Comparison of ENCODE assay signal across 31 cellular contexts in the genomic region with DNA sequence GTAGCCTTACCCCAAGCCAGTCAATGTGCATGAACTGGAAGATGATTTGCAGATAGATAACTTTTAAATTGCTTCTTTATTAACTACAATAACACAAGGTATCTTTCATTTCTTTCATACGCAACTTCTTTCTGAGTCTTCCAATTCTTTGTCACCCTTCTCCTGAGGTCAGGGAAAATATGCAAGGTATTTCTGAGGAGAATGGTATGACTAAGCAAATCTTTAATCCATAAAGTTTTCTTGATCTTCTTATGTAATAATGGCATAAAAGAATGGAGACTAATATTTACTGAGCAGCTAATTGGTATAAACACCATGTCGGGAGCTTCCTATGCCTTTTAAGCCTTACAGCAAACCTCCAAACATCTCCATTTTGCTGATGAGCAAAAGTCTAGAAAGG.
DNase-seq lines count a peak whose midpoint lies in the region; ATAC-seq, FAIRE-seq and TF ChIP-seq lines count a peak whose summit lies in the region.
"Had no signal": no experiment of that assay in that cellular context is flagged by ENCODE, and none has a peak within 500 bp of the region (broad histone marks: within the 10 kb centered on the region; RNA-seq: fewer than 3 reads in every experiment).

No MANE protein-coding gene starts in this region.

- H3K4me3 ChIP-seq in SK-N-SH (ENCODE audit: low read depth in 2 of 2, low read length in 1 of 2) = no peak overlapping the region
- H3K4me3 ChIP-seq in K562 = no peak overlapping the region
- no peak overlapping the region for H3K4me3 ChIP-seq in upper lobe of right lung
- H3K4me3 ChIP-seq: colonic mucosa, heart left ventricle, upper lobe of left lung had no signal

- TF ChIP-seq EP300 in SK-N-SH (IDR thresholded peaks at IDR 0.05; ENCODE audit: borderline replicate concordance in 1 of 2, low read depth in 1 of 2, low read length in 1 of 2) (no peak), K562 (IDR thresholded peaks at IDR 0.05; ENCODE audit: low read length) (no peak)

- H3K9me2 ChIP-seq in SK-N-SH = no peaks in the 10 kb centered on the region

- no peaks in the 10 kb centered on the region for H3K36me3 Mint-ChIP-seq in activated CD8-positive, alpha-beta memory T cell treated with anti-CD3 and anti-CD28 coated beads, Interleukin-2, amount 10 ng/mL, durations not matched to agents 7 days and 5 days
- H3K36me3 Mint-ChIP-seq: CD14-positive monocyte; naive thymus-derived CD8-positive, alpha-beta T cell; stimulated activated memory B cell treated with anti-CD40 and anti-IgM and Interleukin-4, amounts not matched to agents 10 μg/mL and 1 μg/mL and 100 μg/mL, for 72 hours had no signal

- H3K27me3 Mint-ChIP-seq in activated CD8-positive, alpha-beta memory T cell treated with anti-CD3 and anti-CD28 coated beads, Interleukin-2, amount 10 ng/mL, durations not matched to agents 7 days and 5 days = no peaks in the 10 kb centered on the region
- H3K27me3 Mint-ChIP-seq: activated CD4-positive, alpha-beta T cell treated with anti-CD3 and anti-CD28 coated beads for 36 hours; effector memory CD8-positive, alpha-beta T cell; progenitor cell of endocrine pancreas; stimulated activated memory B cell treated with anti-CD40 and anti-IgM and Interleukin-4, amounts not matched to agents 10 μg/mL and 1 μg/mL and 100 μg/mL, for 72 hours had no signal

- DNase-seq in SK-N-SH = no peak
- no peak for DNase-seq in K562 (ENCODE audit: extremely low read depth in 1 of 4, low spot score in 3 of 4)
- peak; percentile 5 for DNase-seq in glomerular visceral epithelial cell (ENCODE audit: extremely low spot score)
- peak; percentile 40 for DNase-seq in urothelium cell line (ENCODE audit: low spot score)
- no peak for DNase-seq in stimulated activated CD4-positive, alpha-beta T cell treated with anti-CD3 and anti-CD28 coated beads, Interleukin-2, amount 100 ng/mL, for 24 hours
- DNase-seq in activated CD8-positive, alpha-beta memory T cell treated with anti-CD3 and anti-CD28 coated beads, Interleukin-2, amount 10 ng/mL, durations not matched to agents 7 days and 5 days = no peak
- DNase-seq in upper lobe of right lung = no peak
- DNase-seq: activated CD4-positive, alpha-beta T cell treated with anti-CD3 and anti-CD28 coated beads for 36 hours; activated CD8-positive, alpha-beta T cell treated with anti-CD3 and anti-CD28 coated beads for 36 hours; activated naive CD4-positive, alpha-beta T cell treated with anti-CD3 and anti-CD28 coated beads, Interleukin-2, amount 50 U/mL, for 16 hours; Caco-2; colonic mucosa; effector memory CD8-positive, alpha-beta T cell; foreskin fibroblast; heart left ventricle; naive thymus-derived CD8-positive, alpha-beta T cell; NCI-H1092; NCI-H1694 treated with DMSO at 0.1 percent for 48 hours; NCI-H446 treated with DMSO at 0.1 percent for 48 hours; NCI-H774; nucleus accumbens; upper lobe of left lung had no signal

- CTCF ChIA-PET in SK-N-SH (lab: Yijun Ruan, JAX) = no interaction called here
- CTCF ChIA-PET in K562 (lab: Yijun Ruan, JAX; ENCODE audit: low intra/inter-chr PET ratio) = no interaction called here
- CTCF ChIA-PET in activated CD8-positive, alpha-beta memory T cell treated with anti-CD3 and anti-CD28 coated beads, Interleukin-2, amount 10 ng/mL, durations not matched to agents 7 days and 5 days (lab: Charles Lee) = no interaction called here

- no peak overlapping the region for H3K9ac ChIP-seq in SK-N-SH
- H3K9ac ChIP-seq in K562 (ENCODE audit: insufficient read depth in 1 of 2, low read depth in 2 of 2, low read length in 2 of 2) = no peak overlapping the region

- no TSS peak for BruUV-seq in K562 (replicated peaks; lab: Mats Ljungman, UMichigan)

- no peak for TF ChIP-seq POLR2A in K562 (conservative IDR thresholded peaks at IDR 0.05)

- H3K4me1 ChIP-seq in SK-N-SH (ENCODE audit: control insufficient read depth in 1 of 2, insufficient read depth in 2 of 2, low read depth in 1 of 2, low read length in 1 of 2) (no peaks in the 10 kb centered on the region; a peak in 1 of 4 replicates), K562 (replicated peaks in 1 of 2; ENCODE audit: control insufficient read depth in 2 of 2, insufficient read depth in 2 of 2, low read length in 2 of 2) (no peaks in the 10 kb centered on the region), upper lobe of right lung (no peaks in the 10 kb centered on the region)
- H3K4me1 ChIP-seq: colonic mucosa, heart left ventricle, upper lobe of left lung had no signal

- no peak for ATAC-seq in SK-N-SH treated with all-trans-retinoic acid at 6 μM for 48 hours
- ATAC-seq in K562 = no peak
- ATAC-seq in activated CD8-positive, alpha-beta memory T cell treated with anti-CD3 and anti-CD28 coated beads, Interleukin-2, amount 10 ng/mL, durations not matched to agents 7 days and 5 days = no peak
- no peak for ATAC-seq in upper lobe of right lung
- ATAC-seq: activated CD4-positive, alpha-beta T cell treated with anti-CD3 and anti-CD28 coated beads for 36 hours; activated CD8-positive, alpha-beta T cell treated with anti-CD3 and anti-CD28 coated beads for 36 hours; effector memory CD8-positive, alpha-beta T cell; heart left ventricle; naive thymus-derived CD8-positive, alpha-beta T cell; stimulated activated memory B cell treated with anti-CD40 and anti-IgM and Interleukin-4, amounts not matched to agents 10 μg/mL and 1 μg/mL and 100 μg/mL, for 72 hours had no signal

- in situ Hi-C loops in K562 (cut with MboI) = no loop called here

- H3F3A ChIP-seq in SK-N-SH (replicated peaks; ENCODE audit: insufficient read depth) = no peaks in the 10 kb centered on the region

- H3K79me2 ChIP-seq in SK-N-SH (ENCODE audit: insufficient read depth) (no peaks in the 10 kb centered on the region), K562 (ENCODE audit: control insufficient read depth, insufficient read depth, low read length) (no peaks in the 10 kb centered on the region)

- POLR2A ChIA-PET in SK-N-SH (lab: Yijun Ruan, JAX) (no interaction called here), K562 (lab: Yijun Ruan, JAX) (no interaction called here)

- TF ChIP-seq CTCF in SK-N-SH (IDR thresholded peaks at IDR 0.05) = no peak
- TF ChIP-seq CTCF in K562 (IDR thresholded peaks at IDR 0.05 in 2 of 3, conservative IDR thresholded peaks at IDR 0.05 in 1 of 3; ENCODE audit: insufficient read depth in 2 of 3, low read depth in 1 of 3, low read length in 3 of 3) = no peak
- TF ChIP-seq CTCF in upper lobe of right lung (IDR thresholded peaks at IDR 0.05) = no peak

- H3K4me2 ChIP-seq in SK-N-SH (no peak overlapping the region), K562 (ENCODE audit: insufficient read depth, low read length) (no peak overlapping the region)

- WGBS in SK-N-SH (ENCODE audit: low lambda C conversion rate) = 67% methylated on average over 2 of the region's 2 CpGs
- WGBS in K562 (ENCODE audit: insufficient coverage, low coverage, missing lambda C conversion rate) = 3% methylated on average over 2 of the region's 2 CpGs

- H4K20me1 ChIP-seq in SK-N-SH (ENCODE audit: insufficient read depth) = no peaks in the 10 kb centered on the region
- H4K20me1 ChIP-seq in K562 (replicated peaks; ENCODE audit: control insufficient read depth, insufficient read depth, low read length) = no peaks in the 10 kb centered on the region

- H3K27me3 ChIP-seq in SK-N-SH (ENCODE audit: insufficient read depth) (no peaks in the 10 kb centered on the region), K562 (ENCODE audit: control insufficient read depth in 2 of 2, insufficient read depth in 2 of 2, low read length in 2 of 2) (no peaks in the 10 kb centered on the region), upper lobe of right lung (no peaks in the 10 kb centered on the region)
- H3K27me3 ChIP-seq: colonic mucosa, heart left ventricle, upper lobe of left lung had no signal

- H3K9me1 ChIP-seq in K562 (ENCODE audit: control insufficient read depth, insufficient read depth, low read length) = no peaks in the 10 kb centered on the region

- H2AFZ ChIP-seq in SK-N-SH (ENCODE audit: low read depth) (no peak overlapping the region), K562 (ENCODE audit: low read depth, low read length) (no peak overlapping the region)

- FAIRE-seq in K562 (lab: Jason Lieb, UNC) (no peak), urothelium cell line (lab: Jason Lieb, UNC) (no peak)
- FAIRE-seq: G401.6, keratinocyte had no signal

- no peak overlapping the region for H3K4me3 Mint-ChIP-seq in activated CD8-positive, alpha-beta memory T cell treated with anti-CD3 and anti-CD28 coated beads, Interleukin-2, amount 10 ng/mL, durations not matched to agents 7 days and 5 days
- H3K4me3 Mint-ChIP-seq: activated CD4-positive, alpha-beta T cell treated with anti-CD3 and anti-CD28 coated beads for 36 hours; activated CD8-positive, alpha-beta T cell treated with anti-CD3 and anti-CD28 coated beads for 36 hours; CD14-positive monocyte; effector memory CD8-positive, alpha-beta T cell; naive thymus-derived CD8-positive, alpha-beta T cell; stimulated activated memory B cell treated with anti-CD40 and anti-IgM and Interleukin-4, amounts not matched to agents 10 μg/mL and 1 μg/mL and 100 μg/mL, for 72 hours; T-helper 2 cell treated with Interferon-gamma antibody and Interleukin-4, amounts not matched to agents 5 μg/mL and 100 μg/mL, for 36 hours had no signal

- no peak overlapping the region for H3K27ac Mint-ChIP-seq in activated CD8-positive, alpha-beta memory T cell treated with anti-CD3 and anti-CD28 coated beads, Interleukin-2, amount 10 ng/mL, durations not matched to agents 7 days and 5 days
- H3K27ac Mint-ChIP-seq: activated CD4-positive, alpha-beta T cell treated with anti-CD3 and anti-CD28 coated beads for 36 hours; activated CD8-positive, alpha-beta T cell treated with anti-CD3 and anti-CD28 coated beads for 36 hours; activated T-helper 2 cell treated with anti-CD3 and anti-CD28 coated beads, Interferon-gamma antibody, Interleukin-2, Interleukin-4, amounts not matched to agents 10 μg/mL and 5 μg/mL and 100 μg/mL, durations not matched to agents 14 hours and 24 hours and 36 hours; CD14-positive monocyte; effector memory CD8-positive, alpha-beta T cell; naive thymus-derived CD8-positive, alpha-beta T cell; progenitor cell of endocrine pancreas; stimulated activated memory B cell treated with anti-CD40 and anti-IgM and Interleukin-4, amounts not matched to agents 10 μg/mL and 1 μg/mL and 100 μg/mL, for 72 hours; T-helper 2 cell treated with Interferon-gamma antibody and Interleukin-4, amounts not matched to agents 5 μg/mL and 100 μg/mL, for 36 hours had no signal

- no peak overlapping the region for H3K27ac ChIP-seq in SK-N-SH (ENCODE audit: low read depth in 2 of 2, low read length in 1 of 2)
- H3K27ac ChIP-seq in K562 (ENCODE audit: extremely low read depth, low read depth, low read length) = no peak overlapping the region
- H3K27ac ChIP-seq in upper lobe of right lung = no peak overlapping the region
- H3K27ac ChIP-seq: 22Rv1, colonic mucosa, heart left ventricle, upper lobe of left lung had no signal

- peaks cover 2% of the 10 kb centered on the region for H3K9me3 Mint-ChIP-seq in activated CD8-positive, alpha-beta memory T cell treated with anti-CD3 and anti-CD28 coated beads, Interleukin-2, amount 10 ng/mL, durations not matched to agents 7 days and 5 days (ENCODE audit: low read depth)
- H3K9me3 Mint-ChIP-seq: activated CD8-positive, alpha-beta T cell treated with anti-CD3 and anti-CD28 coated beads for 36 hours; activated T-helper 2 cell treated with anti-CD3 and anti-CD28 coated beads, Interferon-gamma antibody, Interleukin-2, Interleukin-4, amounts not matched to agents 10 μg/mL and 5 μg/mL and 100 μg/mL, durations not matched to agents 14 hours and 24 hours and 36 hours; naive thymus-derived CD8-positive, alpha-beta T cell; T-helper 2 cell treated with Interferon-gamma antibody and Interleukin-4, amounts not matched to agents 5 μg/mL and 100 μg/mL, for 36 hours had no signal

- H3K36me3 ChIP-seq in SK-N-SH (replicated peaks in 1 of 2; ENCODE audit: control insufficient read depth in 1 of 2, insufficient read depth in 2 of 2, low read length in 1 of 2) (no peaks in the 10 kb centered on the region), K562 (ENCODE audit: control insufficient read depth, insufficient read depth, low read length) (no peaks in the 10 kb centered on the region), upper lobe of right lung (no peaks in the 10 kb centered on the region)
- H3K36me3 ChIP-seq: colonic mucosa, heart left ventricle, upper lobe of left lung had no signal

- H3K9me3 ChIP-seq in SK-N-SH (no peaks in the 10 kb centered on the region), K562 (replicated peaks; ENCODE audit: control insufficient read depth, insufficient read depth, low read depth, low read length) (no peaks in the 10 kb centered on the region), upper lobe of right lung (no peaks in the 10 kb centered on the region)
- H3K9me3 ChIP-seq: Caco-2, colonic mucosa, heart left ventricle, upper lobe of left lung had no signal

- no peaks in the 10 kb centered on the region for H3K4me1 Mint-ChIP-seq in activated CD8-positive, alpha-beta memory T cell treated with anti-CD3 and anti-CD28 coated beads, Interleukin-2, amount 10 ng/mL, durations not matched to agents 7 days and 5 days
- H3K4me1 Mint-ChIP-seq: activated CD4-positive, alpha-beta T cell treated with anti-CD3 and anti-CD28 coated beads for 36 hours; naive thymus-derived CD8-positive, alpha-beta T cell; stimulated activated memory B cell treated with anti-CD40 and anti-IgM and Interleukin-4, amounts not matched to agents 10 μg/mL and 1 μg/mL and 100 μg/mL, for 72 hours had no signal

- intact Hi-C loops in K562 (cut with micrococcal nuclease) = no loop called here
- intact Hi-C loops in upper lobe of right lung (cut with DNase I) = no loop called here

- TF ChIP-seq RAD21 in SK-N-SH (IDR thresholded peaks at IDR 0.05; ENCODE audit: low read length) (no peak), K562 (CRISPR knock-in tag; conservative IDR thresholded peaks at IDR 0.05 in 1 of 2, IDR thresholded peaks at IDR 0.05 in 1 of 2) (no peak)

Comparison
In these comparisons a context has a peak if more than half of its experiments do, and no peak if none do; other contexts are left out.
1. DNase-seq: peak in glomerular visceral epithelial cell (single experiment) and urothelium cell line (single experiment); none in SK-N-SH (single experiment), K562 (0 of 4), stimulated activated CD4-positive, alpha-beta T cell treated with anti-CD3 and anti-CD28 coated beads, Interleukin-2, amount 100 ng/mL, for 24 hours (0 of 2), activated CD8-positive, alpha-beta memory T cell treated with anti-CD3 and anti-CD28 coated beads, Interleukin-2, amount 10 ng/mL, durations not matched to agents 7 days and 5 days (single experiment) and upper lobe of right lung (single experiment).